Comparison of ENCODE assay signal across 8 cellular contexts in genomic region chr7:153381275-153382119, GRCh38.
DNase-seq lines count a peak whose midpoint lies in the region; ATAC-seq and TF ChIP-seq lines count a peak whose summit lies in the region.

No MANE protein-coding gene starts in this region.

- H3K9me3 Mint-ChIP-seq in WTC11, result peaks cover 93% of the 10 kb centered on the region

- POLR2A ChIA-PET in WTC11 (lab: Charles Lee), result no interaction called here

- no peak overlapping the region for H3K27ac ChIP-seq in iPS-20b (ENCODE audit: low read length)
- no peak overlapping the region for H3K27ac ChIP-seq in thoracic aorta

- no peak overlapping the region for H3K4me3 Mint-ChIP-seq in WTC11

- in situ Hi-C loops in GM13976 (cut with MboI; ENCODE audit: low sequenced_read_pairs, unreplicated experiment), result no loop called here

- peak; percentile 73 for ATAC-seq in WTC11
- no peak for ATAC-seq in thoracic aorta (ENCODE audit: insufficient number of reproducible peaks, low FRiP score, low read depth)
- no peak for ATAC-seq in GM19397 (IDR thresholded peaks at IDR 0.05; ENCODE audit: unreplicated experiment)

- H3K27me3 ChIP-seq in iPS-20b (ENCODE audit: insufficient read depth, low read length), result no peaks in the 10 kb centered on the region
- no peaks in the 10 kb centered on the region for H3K27me3 ChIP-seq in thoracic aorta (replicated peaks; ENCODE audit: insufficient read depth)

- CTCF ChIA-PET in WTC11 (lab: Charles Lee), result no interaction called here

- no peak overlapping the region for H3K27ac Mint-ChIP-seq in WTC11

- peak; percentile 15 for TF ChIP-seq CTCF in AG09309 (IDR thresholded peaks at IDR 0.05; ENCODE audit: control insufficient read depth, insufficient read depth, low read depth, low read length, missing control alignments)
- peak; percentile 76 for TF ChIP-seq CTCF in GM13976 (IDR thresholded peaks at IDR 0.05; ENCODE audit: borderline replicate concordance, control extremely low read depth, extremely low read depth, insufficient read depth, missing control alignments)
- TF ChIP-seq CTCF in WTC11 (IDR thresholded peaks at IDR 0.05), result peak; percentile 66
- TF ChIP-seq CTCF in thoracic aorta (IDR thresholded peaks at IDR 0.05), result peak; percentile 28

- H3K36me3 Mint-ChIP-seq in WTC11, result peaks cover 85% of the 10 kb centered on the region

- H3K9me3 ChIP-seq in iPS-20b (ENCODE audit: insufficient read depth, low read depth, low read length) (peaks cover 17% of the 10 kb centered on the region; the same call in 1 of the 2 replicates), thoracic aorta (no peaks in the 10 kb centered on the region)

- DNase-seq in AG09309 (ENCODE audit: low read depth) (no peak), GM13976 (ENCODE audit: low spot score) (peak; percentile 40), HuH-7 (ENCODE audit: low spot score) (peak; percentile 20), WTC11 (ENCODE audit: low spot score) (peak; percentile 10), thoracic aorta (ENCODE audit: low spot score) (no peak), AG08395 (ENCODE audit: low spot score) (no peak)

- no peak overlapping the region for H3K9ac ChIP-seq in iPS-20b (ENCODE audit: low read depth, low read length)

- H3K36me3 ChIP-seq in iPS-20b (ENCODE audit: insufficient read depth, low read depth, low read length) (no peaks in the 10 kb centered on the region), thoracic aorta (no peaks in the 10 kb centered on the region)

- H3K4me1 ChIP-seq in iPS-20b (ENCODE audit: insufficient read depth, low read length), result no peaks in the 10 kb centered on the region; the same call in 1 of the 2 replicates
- H3K4me1 ChIP-seq in thoracic aorta (ENCODE audit: control insufficient read depth in 1 of 2, low read depth in 2 of 2), result no peaks in the 10 kb centered on the region

- H3K4me3 ChIP-seq in AG09309 (ENCODE audit: control insufficient read depth, low read depth, low read length), result no peak overlapping the region
- peak overlapping the region; percentile 59 for H3K4me3 ChIP-seq in iPS-20b (ENCODE audit: low read length)
- no peak overlapping the region for H3K4me3 ChIP-seq in thoracic aorta

- H3K4me1 Mint-ChIP-seq in WTC11, result no peaks in the 10 kb centered on the region

- peaks cover 8% of the 10 kb centered on the region for H3K27me3 Mint-ChIP-seq in WTC11 (ENCODE audit: low read depth)

TF ChIP-seq in WTC11, 78 proteins besides CTCF, POLR2A, EP300 and RAD21:
- TF ChIP-seq AR (CRISPR knock-in tag; IDR thresholded peaks at IDR 0.05) (no peak), NR3C1 (CRISPR knock-in tag; conservative IDR thresholded peaks at IDR 0.05; ENCODE audit: low read depth) (no peak), ZBTB43 (CRISPR knock-in tag; IDR thresholded peaks at IDR 0.05) (no peak)

Comparison
In these comparisons a context has a peak if more than half of its experiments do, and no peak if none do; other contexts are left out.
1. DNase-seq: peak in GM13976 (single experiment), HuH-7 (single experiment) and WTC11 (single experiment); none in AG09309 (single experiment), thoracic aorta (single experiment) and AG08395 (single experiment).
2. CTCF ChIP-seq: peak in every context shown above with its lines; median percentile 76 in GM13976; 66 in WTC11; 28 in thoracic aorta; 15 in AG09309.